22 cellular contexts compared by ENCODE assay signal in genomic region chr15:22922003-22922402, GRCh38. TPM values are rescaled to one million over a fixed set of nuclear protein-coding genes. Genes with fewer than 3 reads are reported as not detected.
DNase-seq lines count a peak whose midpoint lies in the region; ATAC-seq, FAIRE-seq and TF ChIP-seq lines count a peak whose summit lies in the region.
"Had no signal": no experiment of that assay in that cellular context is flagged by ENCODE, and none has a peak within 500 bp of the region (broad histone marks: within the 10 kb centered on the region; RNA-seq: fewer than 3 reads in every experiment).

No MANE protein-coding gene starts in this region.

- H3K9me3 ChIP-seq in left ventricle myocardium inferior (replicated peaks): no peaks in the 10 kb centered on the region
- H3K9me3 ChIP-seq in MM.1S (replicated peaks; ENCODE audit: insufficient read depth, low read length): no peaks in the 10 kb centered on the region
- H3K9me3 ChIP-seq: BLaER1 had no signal

- no peak overlapping the region for H3K9ac ChIP-seq in MM.1S (ENCODE audit: low read length)
- H3K9ac ChIP-seq: BLaER1, GM23248 had no signal

- no peak overlapping the region for H3K27ac Mint-ChIP-seq in natural killer cell treated with Interleukin-12 subunit alpha and Interleukin-12 subunit beta and Interleukin-15 and Interleukin-18, amount 100 ng/mL, for 72 hours
- H3K27ac Mint-ChIP-seq in natural killer cell: no peak overlapping the region
- H3K27ac Mint-ChIP-seq: CD14-positive monocyte; CD4-positive, alpha-beta memory T cell; HFFc6; IgD-negative memory B cell had no signal

- no peak for ATAC-seq in natural killer cell treated with Interleukin-12 subunit alpha and Interleukin-12 subunit beta and Interleukin-15 and Interleukin-18, amount 100 ng/mL, for 72 hours
- ATAC-seq in natural killer cell (no peak), esophagus mucosa (peak; percentile 85), HG03342 (IDR thresholded peaks at IDR 0.05; ENCODE audit: unreplicated experiment) (no peak)
- ATAC-seq: GM12878, HCT116 had no signal

- H3K36me3 ChIP-seq in bronchial epithelial cell (ENCODE audit: control insufficient read depth, insufficient read depth, low read length) (peaks cover 18% of the 10 kb centered on the region), left ventricle myocardium inferior (peaks cover 73% of the 10 kb centered on the region), MM.1S (replicated peaks; ENCODE audit: insufficient read depth, low read length) (no peaks in the 10 kb centered on the region)

- no peaks in the 10 kb centered on the region for H3K4me1 Mint-ChIP-seq in natural killer cell treated with Interleukin-12 subunit alpha and Interleukin-12 subunit beta and Interleukin-15 and Interleukin-18, amount 100 ng/mL, for 72 hours (ENCODE audit: low read depth in 2 of 2)
- H3K4me1 Mint-ChIP-seq in natural killer cell: no peaks in the 10 kb centered on the region
- H3K4me1 Mint-ChIP-seq: CD14-positive monocyte; CD4-positive, alpha-beta memory T cell; IgD-negative memory B cell had no signal

- H4K20me1 ChIP-seq in MM.1S (ENCODE audit: insufficient read depth, low read length): no peaks in the 10 kb centered on the region

- no peak for FAIRE-seq in bronchial epithelial cell (lab: Jason Lieb, UNC)
- FAIRE-seq: GM12878, GM19239, H54, HTR-8/SVneo had no signal

- H3K4me3 Mint-ChIP-seq in natural killer cell treated with Interleukin-12 subunit alpha and Interleukin-12 subunit beta and Interleukin-15 and Interleukin-18, amount 100 ng/mL, for 72 hours: no peak overlapping the region
- no peak overlapping the region for H3K4me3 Mint-ChIP-seq in natural killer cell
- H3K4me3 Mint-ChIP-seq: CD14-positive monocyte; CD4-positive, alpha-beta memory T cell; HFFc6; IgD-negative memory B cell had no signal

- no peak overlapping the region for H3K4me3 ChIP-seq in bronchial epithelial cell (ENCODE audit: low read depth, low read length)
- no peak overlapping the region for H3K4me3 ChIP-seq in left ventricle myocardium inferior
- H3K4me3 ChIP-seq in MM.1S (ENCODE audit: low read length): no peak overlapping the region
- H3K4me3 ChIP-seq: BLaER1, GM12878, GM23248 had no signal

- no peaks in the 10 kb centered on the region for H3K36me3 Mint-ChIP-seq in natural killer cell treated with Interleukin-12 subunit alpha and Interleukin-12 subunit beta and Interleukin-15 and Interleukin-18, amount 100 ng/mL, for 72 hours
- no peaks in the 10 kb centered on the region for H3K36me3 Mint-ChIP-seq in natural killer cell

- TF ChIP-seq CTCF in natural killer cell (IDR thresholded peaks at IDR 0.05) (no peak), bronchial epithelial cell (IDR thresholded peaks at IDR 0.05; ENCODE audit: insufficient read depth, low read length, severe bottlenecking) (no peak), left ventricle myocardium inferior (IDR thresholded peaks at IDR 0.05; ENCODE audit: borderline replicate concordance) (no peak), MM.1S (IDR thresholded peaks at IDR 0.05; ENCODE audit: low read length) (no peak)

- no peaks in the 10 kb centered on the region for H3K27me3 ChIP-seq in bronchial epithelial cell (ENCODE audit: control insufficient read depth, insufficient read depth, low read length)
- H3K27me3 ChIP-seq in left ventricle myocardium inferior (ENCODE audit: low read depth): no peaks in the 10 kb centered on the region
- H3K27me3 ChIP-seq in MM.1S (replicated peaks; ENCODE audit: insufficient read depth, low read length): no peaks in the 10 kb centered on the region
- H3K27me3 ChIP-seq: BLaER1 had no signal

- no peak overlapping the region for H3K4me2 ChIP-seq in MM.1S (ENCODE audit: low read depth, low read length)
- H3K4me2 ChIP-seq: BLaER1 had no signal

- no peaks in the 10 kb centered on the region for H3K9me2 ChIP-seq in MM.1S (replicated peaks; ENCODE audit: insufficient read depth, low read length)

- H2AFZ ChIP-seq in MM.1S (ENCODE audit: low read length): no peak overlapping the region
- H2AFZ ChIP-seq: GM23248 had no signal

- H3K79me2 ChIP-seq in MM.1S (ENCODE audit: low read length): no peaks in the 10 kb centered on the region

- no peak overlapping the region for H3K27ac ChIP-seq in left ventricle myocardium inferior (replicated peaks)
- no peak overlapping the region for H3K27ac ChIP-seq in MM.1S (ENCODE audit: low read length)
- H3K27ac ChIP-seq: BLaER1, GM23248 had no signal

- H3K9me3 Mint-ChIP-seq in natural killer cell treated with Interleukin-12 subunit alpha and Interleukin-12 subunit beta and Interleukin-15 and Interleukin-18, amount 100 ng/mL, for 72 hours: no peaks in the 10 kb centered on the region
- H3K9me3 Mint-ChIP-seq in natural killer cell: no peaks in the 10 kb centered on the region
- H3K9me3 Mint-ChIP-seq: CD14-positive monocyte; CD4-positive, alpha-beta memory T cell; HFFc6; IgD-negative memory B cell had no signal

- no peaks in the 10 kb centered on the region for H3K27me3 Mint-ChIP-seq in natural killer cell treated with Interleukin-12 subunit alpha and Interleukin-12 subunit beta and Interleukin-15 and Interleukin-18, amount 100 ng/mL, for 72 hours
- H3K27me3 Mint-ChIP-seq in natural killer cell (ENCODE audit: low read depth in 2 of 2): no peaks in the 10 kb centered on the region
- H3K27me3 Mint-ChIP-seq: CD4-positive, alpha-beta memory T cell; IgD-negative memory B cell had no signal

- peak; percentile 48 for DNase-seq in natural killer cell treated with Interleukin-12 subunit alpha and Interleukin-12 subunit beta and Interleukin-15 and Interleukin-18, amount 100 ng/mL, for 72 hours (ENCODE audit: low spot score)
- DNase-seq in natural killer cell (no peak), bronchial epithelial cell (ENCODE audit: low read depth) (peak; percentile 4), left ventricle myocardium inferior (no peak), MM.1S (no peak)
- DNase-seq: 8988T; Calu3; CD4-positive, alpha-beta memory T cell; DND-41; EL; GM23248; HFFc6 had no signal

- H3K4me1 ChIP-seq in left ventricle myocardium inferior: no peaks in the 10 kb centered on the region
- H3K4me1 ChIP-seq in MM.1S (ENCODE audit: low read length): no peaks in the 10 kb centered on the region

- intact Hi-C loops in natural killer cell (cut with micrococcal nuclease): loop anchor here (10.0 kb wide), 1 partner anchor 123 kb away; no protein-coding TSS in a partner anchor
- intact Hi-C loops in left ventricle myocardium inferior (cut with micrococcal nuclease): no loop called here

- no peaks in the 10 kb centered on the region for H3F3A ChIP-seq in MM.1S (ENCODE audit: insufficient read depth, low read length)

RNA-seq across cellular contexts. Expression of gene CYFIP1, which starts 58.2 kb away (rescaled TPM):
- total RNA-seq in natural killer cell treated with Interleukin-12 subunit alpha and Interleukin-12 subunit beta and Interleukin-15 and Interleukin-18, amount 100 ng/mL, for 72 hours: 10 to 100 TPM; 10.8 to 19.8 TPM
- total RNA-seq in natural killer cell (1 to 10 TPM; 6.4 to 9.2 (median 8.8) TPM), bronchial epithelial cell (59.5 and 61.4 TPM in 2 replicates), esophagus mucosa (118 TPM), left ventricle myocardium inferior (24.1 TPM)

Comparison
In these comparisons a context has a peak if more than half of its experiments do, and no peak if none do; other contexts are left out.
1. DNase-seq: peak in natural killer cell treated with Interleukin-12 subunit alpha and Interleukin-12 subunit beta and Interleukin-15 and Interleukin-18, amount 100 ng/mL, for 72 hours (single experiment) and bronchial epithelial cell (single experiment); none in natural killer cell (single experiment), left ventricle myocardium inferior (single experiment) and MM.1S (single experiment).